1 cellular context compared by ENCODE assay signal in the genomic region with DNA sequence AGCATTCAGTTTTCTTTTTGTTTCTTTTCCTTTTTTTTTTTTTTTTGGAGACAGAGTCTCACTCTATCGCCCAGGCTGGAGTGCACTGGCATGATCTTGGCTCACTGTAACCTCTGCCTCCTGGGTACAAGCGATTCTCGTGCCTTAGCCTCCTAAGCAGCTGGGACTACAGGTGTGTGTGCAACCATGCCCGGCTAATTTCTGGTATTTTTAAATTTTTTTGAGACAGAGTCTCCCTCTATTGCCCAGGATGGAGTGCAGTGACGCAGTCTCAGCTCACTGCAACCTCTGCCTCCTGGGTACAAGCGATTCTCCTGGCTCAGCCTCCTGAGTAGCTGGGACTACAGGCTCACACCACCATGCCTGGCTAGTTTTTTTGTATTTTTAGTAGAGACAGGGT. TPM values are rescaled to one million over a fixed set of nuclear protein-coding genes. Genes with fewer than 3 reads are reported as not detected.
"Had no signal": no experiment of that assay in that cellular context is flagged by ENCODE, and none has a peak within 500 bp of the region (broad histone marks: within the 10 kb centered on the region; RNA-seq: fewer than 3 reads in every experiment).

No MANE protein-coding gene starts in this region.

RNA-seq across cellular contexts. Expression of a gene that starts 30.1 kb away (rescaled TPM):
- polyA plus RNA-seq: naive thymus-derived CD8-positive, alpha-beta T cell had no signal
